In the genomic region with DNA sequence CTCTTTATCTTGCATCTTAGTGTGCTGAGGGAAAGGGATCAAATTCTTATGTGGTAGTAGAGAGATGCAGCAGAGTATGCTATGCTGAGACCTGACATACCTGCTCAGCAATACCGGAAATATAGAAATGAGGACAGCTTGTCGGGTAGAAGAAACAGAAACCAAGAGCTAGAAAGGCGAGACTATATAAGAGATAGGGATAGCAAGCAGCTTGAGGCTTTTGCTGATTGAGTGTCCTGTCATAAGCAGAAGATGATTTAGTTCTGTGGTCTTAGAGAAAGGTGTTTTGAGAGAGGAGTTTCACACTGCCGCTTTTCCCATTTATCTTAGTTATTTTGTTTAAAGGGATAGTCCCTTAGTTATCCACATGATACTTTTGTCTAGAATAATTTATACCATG, we compare ENCODE assay signal across 1 cellular context.
TF ChIP-seq lines count a peak whose summit lies in the region.

No MANE protein-coding gene starts in this region.

TF ChIP-seq in GM23338, 12 proteins besides CTCF, POLR2A, EP300 and RAD21 (continued from another document):
- no peak for TF ChIP-seq ZNF462 (CRISPR knock-in tag; IDR thresholded peaks at IDR 0.05)
- TF ChIP-seq STAT1 (IDR thresholded peaks at IDR 0.05; ENCODE audit: unreplicated experiment) = no peak
- no peak for TF ChIP-seq EZH2phosphoT487 (IDR thresholded peaks at IDR 0.05; ENCODE audit: unreplicated experiment)
- TF ChIP-seq ZNF331 (CRISPR knock-in tag; IDR thresholded peaks at IDR 0.05; ENCODE audit: low read depth) = no peak
